In genomic region chr20:32004963-32005362, GRCh38 we compare ENCODE assay signal across 3 cellular contexts.
TF ChIP-seq lines count a peak whose summit lies in the region.

No MANE protein-coding gene starts in this region.

TF ChIP-seq in SK-N-SH treated with all-trans-retinoic acid at 6 μM for 48 hours, 23 proteins besides CTCF, POLR2A, EP300 and RAD21:
- TF ChIP-seq ZNF565 (CRISPR knock-in tag; conservative IDR thresholded peaks at IDR 0.05; ENCODE audit: low read depth), result no peak

TF ChIP-seq in SK-N-SH, 30 proteins besides CTCF, POLR2A, EP300 and RAD21:
- TF ChIP-seq REST (IDR thresholded peaks at IDR 0.05; ENCODE audit: low read depth, low read length) (no peak), USF1 (IDR thresholded peaks at IDR 0.05; ENCODE audit: borderline replicate concordance, low read depth) (no peak), EZH2phosphoT487 (IDR thresholded peaks at IDR 0.05; ENCODE audit: borderline replicate concordance, low read depth) (no peak), RFX5 (IDR thresholded peaks at IDR 0.05; ENCODE audit: low read length) (no peak), PBX3 (IDR thresholded peaks at IDR 0.05) (no peak), SIN3A (IDR thresholded peaks at IDR 0.05; ENCODE audit: borderline replicate concordance, low read depth, low read length) (no peak), GATA2 (CRISPR knock-in tag; IDR thresholded peaks at IDR 0.05) (no peak), RCOR1 (IDR thresholded peaks at IDR 0.05; ENCODE audit: low read length) (no peak), ELF1 (IDR thresholded peaks at IDR 0.05) (no peak), FOXM1 (IDR thresholded peaks at IDR 0.05; ENCODE audit: low read depth) (no peak), TEAD4 (IDR thresholded peaks at IDR 0.05; ENCODE audit: borderline replicate concordance, insufficient read depth) (no peak), TAF1 (IDR thresholded peaks at IDR 0.05; ENCODE audit: borderline replicate concordance, low read depth, low read length) (no peak), NRF1 (IDR thresholded peaks at IDR 0.05; ENCODE audit: low read depth, low read length) (no peak), FOXJ3 (CRISPR knock-in tag; IDR thresholded peaks at IDR 0.05) (no peak), RXRA (IDR thresholded peaks at IDR 0.05; ENCODE audit: borderline replicate concordance, low read depth) (no peak)

TF ChIP-seq in K562, 482 proteins besides CTCF, POLR2A, EP300 and RAD21:
- TF ChIP-seq ZNF589 (CRISPR knock-in tag; IDR thresholded peaks at IDR 0.05; ENCODE audit: low read depth) (0 out of 2 replicates have a peak, but pooled peaks have one; percentile 30), SIX5 (IDR thresholded peaks at IDR 0.05; ENCODE audit: borderline replicate concordance in 1 of 2, insufficient read depth in 1 of 2, low read depth in 1 of 2, low read length in 2 of 2) (peak; percentile 44 to 52; a peak in 2 of 4 replicates), MTA1 (IDR thresholded peaks at IDR 0.05; ENCODE audit: borderline replicate concordance) (peak; percentile 75; the same call in 1 of the 2 replicates), ZFP91 (CRISPR knock-in tag; IDR thresholded peaks at IDR 0.05) (peak; percentile 73), NR2C2 (CRISPR knock-in tag; IDR thresholded peaks at IDR 0.05) (no peak), NR2C2 (tag; IDR thresholded peaks at IDR 0.05) (peak; percentile 32; the same call in 1 of the 2 replicates), THAP7 (CRISPR knock-in tag; IDR thresholded peaks at IDR 0.05) (no peak), CREM (IDR thresholded peaks at IDR 0.05; ENCODE audit: low read depth) (peak; percentile 87), HCFC1 (IDR thresholded peaks at IDR 0.05; ENCODE audit: low read depth, low read length) (peak; percentile 89), ATF1 (CRISPR knock-in tag; IDR thresholded peaks at IDR 0.05) (no peak), ATF1 (tag; IDR thresholded peaks at IDR 0.05) (peak; percentile 77), PCBP2 (IDR thresholded peaks at IDR 0.05; ENCODE audit: low read depth, low read length, poor library complexity, severe bottlenecking) (no peak), CREB3L1 (IDR thresholded peaks at IDR 0.05; ENCODE audit: borderline replicate concordance, low read depth) (0 out of 2 replicates have a peak, but pooled peaks have one; percentile 31), CREB1 (IDR thresholded peaks at IDR 0.05) (peak; percentile 65), CREB1 (CRISPR knock-in tag; IDR thresholded peaks at IDR 0.05) (peak; percentile 43; the same call in 1 of the 2 replicates), CEBPG (CRISPR knock-in tag; IDR thresholded peaks at IDR 0.05) (no peak), CEBPG (tag; conservative IDR thresholded peaks at IDR 0.05 in 1 of 2, IDR thresholded peaks at IDR 0.05 in 1 of 2) (peak in 1 of 2 experiments; percentile 58; a peak in 1 of 4 replicates), L3MBTL2 (IDR thresholded peaks at IDR 0.05) (0 out of 2 replicates have a peak, but pooled peaks have one; percentile 12), RFX7 (CRISPR knock-in tag; IDR thresholded peaks at IDR 0.05) (no peak), RCOR1 (IDR thresholded peaks at IDR 0.05; ENCODE audit: borderline replicate concordance in 1 of 2, low read depth in 2 of 2, low read length in 2 of 2) (no peak), NR2C1 (IDR thresholded peaks at IDR 0.05) (no peak), NR2C1 (tag; IDR thresholded peaks at IDR 0.05) (peak; percentile 59), MLLT1 (IDR thresholded peaks at IDR 0.05) (no peak), AFF1 (IDR thresholded peaks at IDR 0.05; ENCODE audit: low read depth in 1 of 2, partially characterized antibody in 2 of 2) (peak in 1 of 2 experiments; percentile 70), BCOR (IDR thresholded peaks at IDR 0.05) (no peak), ZNF143 (CRISPR knock-in tag; IDR thresholded peaks at IDR 0.05) (peak; percentile 79), RB1 (IDR thresholded peaks at IDR 0.05; ENCODE audit: low read depth) (no peak), ATF7 (IDR thresholded peaks at IDR 0.05) (peak; percentile 53; the same call in 1 of the 2 replicates)
TF ChIP-seq in K562: peak in this region for 16.
